Comparison of ENCODE assay signal across 9 cellular contexts in the genomic region with DNA sequence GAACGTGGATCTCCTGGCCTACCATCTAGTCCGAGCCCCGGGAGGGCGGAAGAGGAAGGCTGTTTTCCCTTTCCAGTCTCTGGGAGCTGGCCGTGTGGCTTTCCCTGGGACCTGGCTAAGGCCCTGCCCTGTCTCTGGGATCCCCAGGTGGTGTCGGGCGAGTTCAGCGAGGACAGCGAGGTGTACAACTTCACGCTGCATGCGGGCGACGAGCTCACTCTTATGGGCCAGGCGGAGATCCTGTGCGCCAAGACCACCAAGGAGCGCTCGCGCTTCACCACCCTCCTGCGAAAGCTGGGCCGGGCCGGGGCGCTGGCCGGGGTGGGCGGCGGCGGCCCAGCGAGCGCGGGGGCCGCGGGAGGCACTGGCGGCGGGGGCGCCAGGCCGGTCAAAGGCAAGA. TPM values are rescaled to one million over a fixed set of nuclear protein-coding genes. Genes with fewer than 3 reads are reported as not detected.
DNase-seq lines count a peak whose midpoint lies in the region; ATAC-seq and TF ChIP-seq lines count a peak whose summit lies in the region.
"Had no signal": no experiment of that assay in that cellular context is flagged by ENCODE, and none has a peak within 500 bp of the region (broad histone marks: within the 10 kb centered on the region; RNA-seq: fewer than 3 reads in every experiment).

No MANE protein-coding gene starts in this region.

- H3K4me1 ChIP-seq in GM23338 (ENCODE audit: insufficient read depth) (peaks cover 11% of the 10 kb centered on the region), smooth muscle cell (ENCODE audit: low read depth) (no peaks in the 10 kb centered on the region)

- H3K36me3 Mint-ChIP-seq in GM23338 (ENCODE audit: low read depth) = peaks cover 17% of the 10 kb centered on the region
- H3K36me3 Mint-ChIP-seq in activated naive CD8-positive, alpha-beta T cell treated with anti-CD3 and anti-CD28 coated beads for 36 hours = no peaks in the 10 kb centered on the region

- H3K27ac Mint-ChIP-seq in GM23338 = no peak overlapping the region
- peak overlapping the region; percentile 22 for H3K27ac Mint-ChIP-seq in activated naive CD8-positive, alpha-beta T cell treated with anti-CD3 and anti-CD28 coated beads for 36 hours

- H2AFZ ChIP-seq in GM23338 (peak overlapping the region; percentile 84; the same call in 1 of the 2 replicates), smooth muscle cell (ENCODE audit: low read depth) (no peak overlapping the region)

- peak overlapping the region; percentile 66 for H3K4me3 ChIP-seq in GM23338
- H3K4me3 ChIP-seq in iPS-18c (ENCODE audit: insufficient read depth, low read depth, low read length) = peak overlapping the region; percentile 41; the same call in 1 of the 2 replicates
- H3K4me3 ChIP-seq in smooth muscle cell = peak overlapping the region; percentile 71

- no peak overlapping the region for H3K9ac ChIP-seq in smooth muscle cell (ENCODE audit: low read depth)

- H3K79me2 ChIP-seq in GM23338 (replicated peaks; ENCODE audit: insufficient read depth) (no peaks in the 10 kb centered on the region), smooth muscle cell (ENCODE audit: low read depth) (no peaks in the 10 kb centered on the region)

- H3K27ac ChIP-seq in GM23338 (ENCODE audit: low read depth) (no peak overlapping the region), smooth muscle cell (ENCODE audit: low read depth) (no peak overlapping the region)

- peaks cover 10% of the 10 kb centered on the region for H4K20me1 ChIP-seq in GM23338 (replicated peaks; ENCODE audit: insufficient read depth)
- H4K20me1 ChIP-seq in smooth muscle cell (ENCODE audit: low read depth) = no peaks in the 10 kb centered on the region

- peaks cover 25% of the 10 kb centered on the region for H3K4me1 Mint-ChIP-seq in GM23338
- peaks cover 12% of the 10 kb centered on the region for H3K4me1 Mint-ChIP-seq in activated naive CD8-positive, alpha-beta T cell treated with anti-CD3 and anti-CD28 coated beads for 36 hours

- 57% methylated on average over 25 of the region's 35 CpGs for WGBS in smooth muscle cell (ENCODE audit: low lambda C conversion rate)

- no peaks in the 10 kb centered on the region for H3K36me3 ChIP-seq in GM23338 (ENCODE audit: insufficient read depth)
- H3K36me3 ChIP-seq in smooth muscle cell (ENCODE audit: low read depth) = no peaks in the 10 kb centered on the region

- H3K4me3 Mint-ChIP-seq in GM23338 = peak overlapping the region; percentile 47
- peak overlapping the region; percentile 53 for H3K4me3 Mint-ChIP-seq in activated naive CD8-positive, alpha-beta T cell treated with anti-CD3 and anti-CD28 coated beads for 36 hours

- H3K4me2 ChIP-seq in GM23338 (peak overlapping the region; percentile 89), smooth muscle cell (peak overlapping the region; percentile 95)

- H3K27me3 ChIP-seq in GM23338 (ENCODE audit: insufficient read depth) = peaks cover 17% of the 10 kb centered on the region
- H3K27me3 ChIP-seq in smooth muscle cell (ENCODE audit: low read depth) = no peaks in the 10 kb centered on the region

- H3K9me3 ChIP-seq in iPS-18c (ENCODE audit: control insufficient read depth, insufficient read depth, low read length) = no peaks in the 10 kb centered on the region
- no peaks in the 10 kb centered on the region for H3K9me3 ChIP-seq in smooth muscle cell (replicated peaks; ENCODE audit: low read depth)

- peaks cover 15% of the 10 kb centered on the region for H3K27me3 Mint-ChIP-seq in GM23338 (ENCODE audit: insufficient read depth, low read depth, poor library complexity)
- H3K27me3 Mint-ChIP-seq in activated naive CD8-positive, alpha-beta T cell treated with anti-CD3 and anti-CD28 coated beads for 36 hours = peaks cover 22% of the 10 kb centered on the region

- no peak for TF ChIP-seq CTCF in GM23338 (conservative IDR thresholded peaks at IDR 0.05; ENCODE audit: low read depth in 2 of 2)
- no peak for TF ChIP-seq CTCF in smooth muscle cell (IDR thresholded peaks at IDR 0.05; ENCODE audit: borderline replicate concordance, insufficient read depth, poor library complexity, severe bottlenecking)

- DNase-seq in GM23338 (ENCODE audit: low spot score) (peak; percentile 57), smooth muscle cell (lab: John Stamatoyannopoulos, UW; ENCODE audit: unreplicated experiment) (no peak), pons (ENCODE audit: low spot score) (no peak), superior temporal gyrus (ENCODE audit: extremely low spot score) (no peak)
- no peak for DNase-seq in activated naive CD8-positive, alpha-beta T cell treated with anti-CD3 and anti-CD28 coated beads for 36 hours
- DNase-seq in stimulated activated CD4-positive, alpha-beta T cell treated with anti-CD3 and anti-CD28 coated beads, Interleukin-4, amount 100 ng/mL, for 1 hour = no peak
- DNase-seq: OCI-M1 had no signal

- peak; percentile 10 for ATAC-seq in GM23338
- no peak for ATAC-seq in HG03342 (IDR thresholded peaks at IDR 0.05; ENCODE audit: unreplicated experiment)

- H3K9me3 Mint-ChIP-seq in GM23338 = no peaks in the 10 kb centered on the region
- no peaks in the 10 kb centered on the region for H3K9me3 Mint-ChIP-seq in activated naive CD8-positive, alpha-beta T cell treated with anti-CD3 and anti-CD28 coated beads for 36 hours

- H3F3A ChIP-seq in GM23338 (replicated peaks; ENCODE audit: low read depth) = peaks cover 5% of the 10 kb centered on the region; the same call in 1 of the 2 replicates
- no peaks in the 10 kb centered on the region for H3F3A ChIP-seq in smooth muscle cell (ENCODE audit: low read depth)

- H3K9me2 ChIP-seq in GM23338 (ENCODE audit: insufficient read depth) = no peaks in the 10 kb centered on the region

TF ChIP-seq in GM23338, 12 proteins besides CTCF, POLR2A, EP300 and RAD21 (continues in another document):
- TF ChIP-seq, protein P1, sequence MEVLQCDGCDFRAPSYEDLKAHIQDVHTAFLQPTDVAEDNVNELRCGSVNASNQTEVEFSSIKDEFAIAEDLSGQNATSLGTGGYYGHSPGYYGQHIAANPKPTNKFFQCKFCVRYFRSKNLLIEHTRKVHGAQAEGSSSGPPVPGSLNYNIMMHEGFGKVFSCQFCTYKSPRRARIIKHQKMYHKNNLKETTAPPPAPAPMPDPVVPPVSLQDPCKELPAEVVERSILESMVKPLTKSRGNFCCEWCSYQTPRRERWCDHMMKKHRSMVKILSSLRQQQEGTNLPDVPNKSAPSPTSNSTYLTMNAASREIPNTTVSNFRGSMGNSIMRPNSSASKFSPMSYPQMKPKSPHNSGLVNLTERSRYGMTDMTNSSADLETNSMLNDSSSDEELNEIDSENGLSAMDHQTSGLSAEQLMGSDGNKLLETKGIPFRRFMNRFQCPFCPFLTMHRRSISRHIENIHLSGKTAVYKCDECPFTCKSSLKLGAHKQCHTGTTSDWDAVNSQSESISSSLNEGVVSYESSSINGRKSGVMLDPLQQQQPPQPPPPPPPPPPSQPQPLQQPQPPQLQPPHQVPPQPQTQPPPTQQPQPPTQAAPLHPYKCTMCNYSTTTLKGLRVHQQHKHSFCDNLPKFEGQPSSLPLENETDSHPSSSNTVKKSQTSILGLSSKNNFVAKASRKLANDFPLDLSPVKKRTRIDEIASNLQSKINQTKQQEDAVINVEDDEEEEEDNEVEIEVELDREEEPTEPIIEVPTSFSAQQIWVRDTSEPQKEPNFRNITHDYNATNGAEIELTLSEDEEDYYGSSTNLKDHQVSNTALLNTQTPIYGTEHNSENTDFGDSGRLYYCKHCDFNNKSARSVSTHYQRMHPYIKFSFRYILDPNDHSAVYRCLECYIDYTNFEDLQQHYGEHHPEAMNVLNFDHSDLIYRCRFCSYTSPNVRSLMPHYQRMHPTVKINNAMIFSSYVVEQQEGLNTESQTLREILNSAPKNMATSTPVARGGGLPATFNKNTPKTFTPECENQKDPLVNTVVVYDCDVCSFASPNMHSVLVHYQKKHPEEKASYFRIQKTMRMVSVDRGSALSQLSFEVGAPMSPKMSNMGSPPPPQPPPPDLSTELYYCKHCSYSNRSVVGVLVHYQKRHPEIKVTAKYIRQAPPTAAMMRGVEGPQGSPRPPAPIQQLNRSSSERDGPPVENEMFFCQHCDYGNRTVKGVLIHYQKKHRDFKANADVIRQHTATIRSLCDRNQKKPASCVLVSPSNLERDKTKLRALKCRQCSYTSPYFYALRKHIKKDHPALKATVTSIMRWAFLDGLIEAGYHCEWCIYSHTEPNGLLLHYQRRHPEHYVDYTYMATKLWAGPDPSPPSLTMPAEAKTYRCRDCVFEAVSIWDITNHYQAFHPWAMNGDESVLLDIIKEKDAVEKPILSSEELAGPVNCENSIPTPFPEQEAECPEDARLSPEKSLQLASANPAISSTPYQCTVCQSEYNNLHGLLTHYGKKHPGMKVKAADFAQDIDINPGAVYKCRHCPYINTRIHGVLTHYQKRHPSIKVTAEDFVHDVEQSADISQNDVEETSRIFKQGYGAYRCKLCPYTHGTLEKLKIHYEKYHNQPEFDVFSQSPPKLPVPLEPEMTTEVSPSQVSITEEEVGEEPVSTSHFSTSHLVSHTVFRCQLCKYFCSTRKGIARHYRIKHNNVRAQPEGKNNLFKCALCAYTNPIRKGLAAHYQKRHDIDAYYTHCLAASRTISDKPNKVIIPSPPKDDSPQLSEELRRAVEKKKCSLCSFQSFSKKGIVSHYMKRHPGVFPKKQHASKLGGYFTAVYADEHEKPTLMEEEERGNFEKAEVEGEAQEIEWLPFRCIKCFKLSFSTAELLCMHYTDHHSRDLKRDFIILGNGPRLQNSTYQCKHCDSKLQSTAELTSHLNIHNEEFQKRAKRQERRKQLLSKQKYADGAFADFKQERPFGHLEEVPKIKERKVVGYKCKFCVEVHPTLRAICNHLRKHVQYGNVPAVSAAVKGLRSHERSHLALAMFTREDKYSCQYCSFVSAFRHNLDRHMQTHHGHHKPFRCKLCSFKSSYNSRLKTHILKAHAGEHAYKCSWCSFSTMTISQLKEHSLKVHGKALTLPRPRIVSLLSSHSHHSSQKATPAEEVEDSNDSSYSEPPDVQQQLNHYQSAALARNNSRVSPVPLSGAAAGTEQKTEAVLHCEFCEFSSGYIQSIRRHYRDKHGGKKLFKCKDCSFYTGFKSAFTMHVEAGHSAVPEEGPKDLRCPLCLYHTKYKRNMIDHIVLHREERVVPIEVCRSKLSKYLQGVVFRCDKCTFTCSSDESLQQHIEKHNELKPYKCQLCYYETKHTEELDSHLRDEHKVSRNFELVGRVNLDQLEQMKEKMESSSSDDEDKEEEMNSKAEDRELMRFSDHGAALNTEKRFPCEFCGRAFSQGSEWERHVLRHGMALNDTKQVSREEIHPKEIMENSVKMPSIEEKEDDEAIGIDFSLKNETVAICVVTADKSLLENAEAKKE (CRISPR knock-in tag; IDR thresholded peaks at IDR 0.05) = no peak
- TF ChIP-seq EZH2phosphoT487 (IDR thresholded peaks at IDR 0.05; ENCODE audit: unreplicated experiment) (no peak), ZNF114 (CRISPR knock-in tag; IDR thresholded peaks at IDR 0.05) (no peak), CREB1 (CRISPR knock-in tag; IDR thresholded peaks at IDR 0.05; ENCODE audit: low read depth) (no peak), JUNB (IDR thresholded peaks at IDR 0.05; ENCODE audit: unreplicated experiment) (no peak), NANOG (IDR thresholded peaks at IDR 0.05; ENCODE audit: borderline replicate concordance) (no peak)

RNA-seq across cellular contexts. Expression of a gene that starts 11.2 kb away (rescaled TPM):
- total RNA-seq in GM23338 (2014; rRNA removed; shearing (Covaris generic)) = 20.8 and 23.8 TPM in 2 replicates
- 3.8 and 4.1 TPM in 2 replicates for polyA plus RNA-seq in GM23338 (2016; fragmentation: Nextera tagmentation; extraction: Ambion mirVana)
- 1 to 10 TPM; 2.1 to 2.7 TPM for total RNA-seq in activated naive CD8-positive, alpha-beta T cell treated with anti-CD3 and anti-CD28 coated beads for 36 hours
- 2.6 and 2.9 TPM in 2 replicates for total RNA-seq in smooth muscle cell
- 12.2 and 16.2 TPM in 2 replicates for polyA plus RNA-seq in smooth muscle cell
